ENCODE assay signal across 8 cellular contexts in genomic region chr21:15483138-15483780, GRCh38.
DNase-seq lines count a peak whose midpoint lies in the region; ATAC-seq, FAIRE-seq and TF ChIP-seq lines count a peak whose summit lies in the region.

No MANE protein-coding gene starts in this region.

- no peak overlapping the region for H3K4me3 ChIP-seq in epithelial cell of esophagus (ENCODE audit: low read length)

- DNase-seq in D721Med (ENCODE audit: insufficient read length, low spot score): no peak
- peak; percentile 80 for DNase-seq in HK-2 (ENCODE audit: unreplicated experiment)
- DNase-seq in NOMO-1 (lab: John Stamatoyannopoulos, UW; ENCODE audit: unreplicated experiment in 2 of 2): peak; percentile 63 to 77
- DNase-seq in activated CD8-positive, alpha-beta memory T cell treated with anti-CD3 and anti-CD28 coated beads, Interleukin-2, amount 50 U/mL, for 1 hour (ENCODE audit: extremely low read depth): peak; percentile 30
- peak; percentile 87 for DNase-seq in epithelial cell of esophagus (ENCODE audit: low read depth)
- DNase-seq in mucosa of gallbladder (ENCODE audit: low spot score): peak; percentile 89
- DNase-seq in stimulated activated CD8-positive, alpha-beta memory T cell treated with anti-CD3 and anti-CD28 coated beads, Interleukin-7, amount 100 ng/mL, for 1 hour (ENCODE audit: low read depth in 2 of 2): peak; percentile 49 to 59

- TF ChIP-seq CTCF in D721Med (IDR thresholded peaks at IDR 0.05; ENCODE audit: insufficient read depth, missing control alignments) (peak; percentile 95), epithelial cell of esophagus (IDR thresholded peaks at IDR 0.05; ENCODE audit: insufficient read depth, low read depth, low read length, missing control alignments) (peak; percentile 99)

- peak; percentile 66 for FAIRE-seq in D721Med (lab: Jason Lieb, UNC)

- ATAC-seq in GM21367 (IDR thresholded peaks at IDR 0.05; ENCODE audit: unreplicated experiment): peak; percentile 98
